Comparison of ENCODE assay signal across 8 cellular contexts in the genomic region with DNA sequence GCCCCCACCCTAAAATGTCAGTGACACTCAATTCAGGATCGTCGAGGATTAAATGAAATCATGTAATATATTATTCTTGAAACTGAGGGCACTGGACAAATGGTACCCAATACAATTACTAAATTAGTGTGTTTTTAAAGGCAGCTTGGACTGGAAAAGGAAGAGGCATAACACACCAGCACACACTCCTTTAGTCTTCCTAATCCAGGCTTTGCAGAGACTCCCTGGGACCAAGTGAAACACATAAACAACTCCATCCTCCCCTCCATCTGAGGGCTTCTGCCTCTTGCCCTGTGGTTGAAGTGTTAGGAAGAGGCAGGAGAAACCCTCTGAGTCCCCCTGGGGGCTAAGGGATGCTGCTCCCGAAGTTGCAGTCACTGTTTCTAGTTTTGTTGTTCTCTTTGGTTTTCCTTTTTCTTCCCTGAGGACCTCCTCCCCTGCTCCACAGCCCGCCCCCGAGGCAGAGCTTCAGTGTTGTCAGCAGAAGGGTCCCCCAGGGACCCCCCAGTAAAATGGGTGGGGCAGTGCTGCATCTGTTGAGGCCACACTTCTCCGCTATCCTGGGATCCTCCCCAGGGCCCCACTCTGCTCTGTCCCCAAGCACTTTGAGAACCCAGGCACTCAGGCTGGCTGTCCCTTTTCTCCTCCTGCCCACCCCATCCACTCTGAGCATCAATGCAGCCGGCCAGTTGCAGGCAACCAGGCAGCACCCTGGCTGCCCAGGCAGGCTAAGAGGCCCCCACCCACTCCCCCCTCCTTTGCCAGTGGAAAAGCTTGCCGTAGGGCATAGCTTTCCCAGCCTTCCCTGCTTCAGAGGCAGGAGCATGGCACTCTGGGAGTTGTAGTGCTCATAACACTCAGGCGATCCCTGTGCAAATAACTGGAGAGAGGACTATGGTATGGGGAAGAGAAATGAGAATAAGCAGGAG. TPM values are rescaled to one million over a fixed set of nuclear protein-coding genes. Genes with fewer than 3 reads are reported as not detected.
A peak's percentile ranks its signal among the peaks of the same experiment; 100 is the strongest.
DNase-seq lines count a peak whose midpoint lies in the region; ATAC-seq and TF ChIP-seq lines count a peak whose summit lies in the region.

No MANE protein-coding gene starts in this region.

- ATAC-seq in gastroesophageal sphincter (peak; percentile 87), GM21528 (IDR thresholded peaks at IDR 0.05; ENCODE audit: low FRiP score, unreplicated experiment) (no peak), HG03520 (IDR thresholded peaks at IDR 0.05; ENCODE audit: unreplicated experiment) (no peak)

- peak; percentile 55 for DNase-seq in AG08395 (ENCODE audit: low spot score)
- DNase-seq in HUDEP-2 (lab: John Stamatoyannopoulos, UW; ENCODE audit: unreplicated experiment in 76 of 76): peak in 49 of 76 experiments; percentile 14 to 67 (median 38)
- peak; percentile 56 for DNase-seq in T1000 (lab: John Stamatoyannopoulos, UW)
- peak; percentile 64 for DNase-seq in pons (ENCODE audit: low spot score)
- DNase-seq in activated naive CD4-positive, alpha-beta T cell treated with anti-CD3 and anti-CD28 coated beads for 36 hours: no peak

- TF ChIP-seq EP300 in gastroesophageal sphincter (IDR thresholded peaks at IDR 0.05): no peak

- no peaks in the 10 kb centered on the region for H3K9me3 ChIP-seq in gastroesophageal sphincter

- CTCF ChIA-PET in activated naive CD4-positive, alpha-beta T cell treated with anti-CD3 and anti-CD28 coated beads for 36 hours (lab: Charles Lee): interaction anchor here (1.4 to 1.9 kb wide), 2 partner anchors 15 to 21 kb away, joined by 4 to 5 read pairs; no protein-coding TSS in a partner anchor

- no peaks in the 10 kb centered on the region for H3K27me3 ChIP-seq in gastroesophageal sphincter

- no peaks in the 10 kb centered on the region for H3K27me3 Mint-ChIP-seq in activated naive CD4-positive, alpha-beta T cell treated with anti-CD3 and anti-CD28 coated beads for 36 hours (ENCODE audit: low read depth)

- peak overlapping the region in 3 of 4 donors; percentile 48 to 69 (median 69) for H3K27ac ChIP-seq in gastroesophageal sphincter

- no peaks in the 10 kb centered on the region for H3K9me3 Mint-ChIP-seq in activated naive CD4-positive, alpha-beta T cell treated with anti-CD3 and anti-CD28 coated beads for 36 hours

- intact Hi-C loops in activated naive CD4-positive, alpha-beta T cell treated with anti-CD3 and anti-CD28 coated beads for 36 hours (cut with micrococcal nuclease): no loop called here

- no peak overlapping the region for H3K4me3 Mint-ChIP-seq in activated naive CD4-positive, alpha-beta T cell treated with anti-CD3 and anti-CD28 coated beads for 36 hours

- H3K4me3 ChIP-seq in gastroesophageal sphincter: peak overlapping the region in 1 of 2 donors; percentile 33

- H3K36me3 ChIP-seq in gastroesophageal sphincter: peaks cover 0 to 40% of the 10 kb centered on the region in 2 donors

- TF ChIP-seq CTCF in gastroesophageal sphincter (IDR thresholded peaks at IDR 0.05): no peak

- H3K4me1 ChIP-seq in gastroesophageal sphincter: peaks cover 0 to 32% (median 16%) of the 10 kb centered on the region in 3 donors

- peaks cover 3% of the 10 kb centered on the region for H3K4me1 Mint-ChIP-seq in activated naive CD4-positive, alpha-beta T cell treated with anti-CD3 and anti-CD28 coated beads for 36 hours (ENCODE audit: low read depth)

- H3K27ac Mint-ChIP-seq in activated naive CD4-positive, alpha-beta T cell treated with anti-CD3 and anti-CD28 coated beads for 36 hours: no peak overlapping the region

- H3K36me3 Mint-ChIP-seq in activated naive CD4-positive, alpha-beta T cell treated with anti-CD3 and anti-CD28 coated beads for 36 hours (ENCODE audit: low read depth): peaks cover 2% of the 10 kb centered on the region

- no peak for TF ChIP-seq POLR2A in gastroesophageal sphincter (IDR thresholded peaks at IDR 0.05)

- 14 to 80% methylated on average over 1 of the region's 9 CpGs for WGBS in gastroesophageal sphincter (ENCODE audit: low coverage in 1 of 2), 2 donors

RNA-seq across cellular contexts. Expression of a gene that starts 5.9 kb away (rescaled TPM):
- total RNA-seq in gastroesophageal sphincter: 10 to 100 TPM; 11.3 to 32.0 (median 23.9) TPM
- 1 to 10 TPM; 7.8 to 8.3 TPM for total RNA-seq in activated naive CD4-positive, alpha-beta T cell treated with anti-CD3 and anti-CD28 coated beads for 36 hours

RNA-seq across cellular contexts. Expression of a gene that starts 6.0 kb away (rescaled TPM):
- total RNA-seq in gastroesophageal sphincter: 10 to 100 TPM; 31.6 to 40.5 (median 35.8) TPM
- 10 to 100 TPM; 40.9 to 41.0 TPM for total RNA-seq in activated naive CD4-positive, alpha-beta T cell treated with anti-CD3 and anti-CD28 coated beads for 36 hours

RNA-seq across cellular contexts. Expression of a gene that starts 25.4 kb away (rescaled TPM):
- under 1 TPM in 3 of 4 donors, not detected in 1; 0.19 to 0.45 (median 0.27) TPM for total RNA-seq in gastroesophageal sphincter
- total RNA-seq in activated naive CD4-positive, alpha-beta T cell treated with anti-CD3 and anti-CD28 coated beads for 36 hours: not detected
